In the genomic region with DNA sequence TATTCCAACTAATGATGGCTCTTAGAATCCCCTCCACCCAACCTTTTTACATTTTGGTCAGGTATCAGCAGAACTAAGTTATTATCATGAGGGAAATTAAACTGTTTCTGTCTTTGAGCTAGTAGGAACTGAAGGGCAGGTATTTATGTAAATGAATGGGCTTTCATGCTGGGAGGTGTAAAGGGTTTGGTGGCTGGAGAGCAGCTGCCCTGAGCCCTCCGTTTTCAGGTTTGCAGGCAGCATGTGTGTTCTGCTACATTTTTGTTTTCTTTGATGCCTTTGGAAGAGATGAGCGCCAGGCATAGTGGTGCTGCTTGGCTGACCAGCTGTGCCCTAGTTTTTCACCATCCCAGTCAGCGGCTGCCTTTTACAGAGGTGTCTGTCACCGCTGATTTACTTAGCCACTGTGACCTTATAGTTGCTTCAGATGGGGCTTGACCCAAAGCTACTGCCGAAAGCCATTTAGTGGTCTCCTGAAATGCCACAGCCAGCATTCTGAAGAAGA, we compare ENCODE assay signal across 8 cellular contexts.
A peak's percentile ranks its signal among the peaks of the same experiment; 100 is the strongest.
DNase-seq lines count a peak whose midpoint lies in the region; ATAC-seq, FAIRE-seq and TF ChIP-seq lines count a peak whose summit lies in the region.

No MANE protein-coding gene starts in this region.

- peak overlapping the region; percentile 26 for H3K4me3 ChIP-seq in A673 (ENCODE audit: low read depth, low read length, poor library complexity, severe bottlenecking)
- peak overlapping the region; percentile 41 for H3K4me3 ChIP-seq in kidney epithelial cell (ENCODE audit: low read depth, low read length)
- H3K4me3 ChIP-seq in thymus (ENCODE audit: low read length), result peak overlapping the region; percentile 51
- H3K4me3 ChIP-seq in small intestine (ENCODE audit: low read depth in 1 of 2, low read length in 2 of 2), result no peak overlapping the region

- no peak for TF ChIP-seq CTCF in A673 (conservative IDR thresholded peaks at IDR 0.05; ENCODE audit: low read depth, low read length)
- no peak for TF ChIP-seq CTCF in kidney epithelial cell (IDR thresholded peaks at IDR 0.05; ENCODE audit: insufficient read depth, low read length, poor library complexity, severe bottlenecking)

- H3K27me3 ChIP-seq in A673 (replicated peaks; ENCODE audit: insufficient read depth, low read depth, low read length, poor library complexity), result no peaks in the 10 kb centered on the region
- no peaks in the 10 kb centered on the region for H3K27me3 ChIP-seq in kidney epithelial cell (ENCODE audit: control insufficient read depth, insufficient read depth, low read length)
- H3K27me3 ChIP-seq in thymus (ENCODE audit: control insufficient read depth, insufficient read depth), result no peaks in the 10 kb centered on the region
- no peaks in the 10 kb centered on the region for H3K27me3 ChIP-seq in small intestine (ENCODE audit: control insufficient read depth in 2 of 2, insufficient read depth in 2 of 2, low read length in 2 of 2)

- FAIRE-seq in small intestine (lab: Jason Lieb, UNC), result no peak

- 14% methylated on average over 5 of the region's 5 CpGs for WGBS in thymus
- WGBS in small intestine, 3 donors, result 29 to 34% (median 32%) methylated on average over 5 of the region's 5 CpGs

- no TSS peak for BruUV-seq in A673 (replicated peaks; lab: Mats Ljungman, UMichigan)

- ATAC-seq in GM21526 (IDR thresholded peaks at IDR 0.05; ENCODE audit: low FRiP score, unreplicated experiment), result peak; percentile 26
- no peak for ATAC-seq in activated naive CD8-positive, alpha-beta T cell treated with anti-CD3 and anti-CD28 coated beads, Interleukin-2, amount 50 U/mL, for 24 hours
- ATAC-seq in HG03342 (IDR thresholded peaks at IDR 0.05; ENCODE audit: unreplicated experiment), result no peak

- POLR2A ChIA-PET in A673 (lab: Charles Lee; ENCODE audit: low non-redundant PET), result no interaction called here

- H3K36me3 Mint-ChIP-seq in activated naive CD8-positive, alpha-beta T cell treated with anti-CD3 and anti-CD28 coated beads, Interleukin-2, amount 50 U/mL, for 24 hours (ENCODE audit: low read depth), result no peaks in the 10 kb centered on the region

- CTCF ChIA-PET in A673 (lab: Charles Lee), result interaction anchor here (0.7 to 1.3 kb wide), 2 partner anchors 13 to 16 kb away, joined by 3 to 4 read pairs; no protein-coding TSS in a partner anchor

- intact Hi-C loops in A673 (cut with micrococcal nuclease; ENCODE audit: unreplicated experiment), result no loop called here

- H3K27me3 Mint-ChIP-seq in activated naive CD8-positive, alpha-beta T cell treated with anti-CD3 and anti-CD28 coated beads, Interleukin-2, amount 50 U/mL, for 24 hours, result peaks cover 39% of the 10 kb centered on the region

- peak overlapping the region; percentile 84 for H3K4me3 Mint-ChIP-seq in activated naive CD8-positive, alpha-beta T cell treated with anti-CD3 and anti-CD28 coated beads, Interleukin-2, amount 50 U/mL, for 24 hours

- H3K9me3 Mint-ChIP-seq in activated naive CD8-positive, alpha-beta T cell treated with anti-CD3 and anti-CD28 coated beads, Interleukin-2, amount 50 U/mL, for 24 hours, result no peaks in the 10 kb centered on the region

- H3K4me1 ChIP-seq in A673 (ENCODE audit: insufficient read depth, low read length, poor library complexity, severe bottlenecking) (peaks cover 8% of the 10 kb centered on the region), thymus (ENCODE audit: control insufficient read depth, insufficient read depth, low read length) (peaks cover 4% of the 10 kb centered on the region), small intestine (ENCODE audit: control insufficient read depth in 2 of 2, insufficient read depth in 1 of 2, low read depth in 1 of 2, low read length in 1 of 2) (no peaks in the 10 kb centered on the region)

- DNase-seq in A673 (ENCODE audit: low spot score), result no peak
- no peak for DNase-seq in activated naive CD8-positive, alpha-beta T cell treated with anti-CD3 and anti-CD28 coated beads, Interleukin-2, amount 50 U/mL, for 24 hours
- DNase-seq in kidney epithelial cell (ENCODE audit: low read depth), result no peak
- no peak for DNase-seq in small intestine
- DNase-seq in NCI-H2227 treated with DMSO at 0.1 percent for 48 hours (lab: John Stamatoyannopoulos, UW), result no peak

- no peak overlapping the region for H3K27ac ChIP-seq in A673 (ENCODE audit: low read depth, low read length, poor library complexity, severe bottlenecking)
- peak overlapping the region; percentile 43 for H3K27ac ChIP-seq in thymus (ENCODE audit: low read depth)
- peak overlapping the region in 1 of 2 donors; percentile 56 for H3K27ac ChIP-seq in small intestine (ENCODE audit: low read depth in 1 of 2, low read length in 1 of 2)

- peaks cover 31% of the 10 kb centered on the region for H3K4me1 Mint-ChIP-seq in activated naive CD8-positive, alpha-beta T cell treated with anti-CD3 and anti-CD28 coated beads, Interleukin-2, amount 50 U/mL, for 24 hours

- peak overlapping the region; percentile 49 for H3K27ac Mint-ChIP-seq in activated naive CD8-positive, alpha-beta T cell treated with anti-CD3 and anti-CD28 coated beads, Interleukin-2, amount 50 U/mL, for 24 hours

- H3K36me3 ChIP-seq in A673 (ENCODE audit: insufficient read depth, low read length, poor library complexity, severe bottlenecking) (no peaks in the 10 kb centered on the region), kidney epithelial cell (ENCODE audit: control insufficient read depth, insufficient read depth, low read length) (no peaks in the 10 kb centered on the region), thymus (ENCODE audit: control insufficient read depth, insufficient read depth) (no peaks in the 10 kb centered on the region), small intestine (ENCODE audit: control insufficient read depth in 2 of 2, insufficient read depth in 2 of 2, low read length in 2 of 2) (no peaks in the 10 kb centered on the region)

- H3K9me3 ChIP-seq in A673 (ENCODE audit: low read depth, low read length, poor library complexity, severe bottlenecking) (no peaks in the 10 kb centered on the region), thymus (ENCODE audit: control insufficient read depth) (no peaks in the 10 kb centered on the region), small intestine (ENCODE audit: control insufficient read depth, low read depth) (no peaks in the 10 kb centered on the region)

Comparison
In these comparisons a context has a peak if more than half of its experiments do, and no peak if none do; other contexts are left out.
1. H3K4me3 ChIP-seq: peak in A673 (single experiment), kidney epithelial cell (single experiment) and thymus (single experiment); none in small intestine (0 of 2).